ENCODE assay signal across 28 cellular contexts in the genomic region with DNA sequence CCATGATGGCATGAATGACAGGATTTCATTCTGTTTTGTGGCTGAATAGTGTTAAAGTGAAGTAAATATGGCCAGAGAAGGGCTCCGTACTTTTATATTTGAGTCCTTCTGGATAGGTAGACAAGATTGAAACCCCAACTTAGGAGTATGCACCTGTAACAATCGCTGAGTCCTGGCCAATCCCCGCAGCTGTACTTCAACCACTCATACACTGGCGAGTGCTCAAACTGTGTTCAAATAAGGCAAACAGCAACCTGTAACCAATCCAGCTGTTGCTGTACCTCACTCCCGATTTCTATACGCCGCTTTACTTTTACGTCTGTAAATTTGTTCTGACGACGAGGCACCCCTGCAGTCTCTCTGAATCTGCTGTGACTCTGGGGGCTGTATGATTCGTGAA. TPM values are rescaled to one million over a fixed set of nuclear protein-coding genes. Genes with fewer than 3 reads are reported as not detected.
A peak's percentile ranks its signal among the peaks of the same experiment; 100 is the strongest.
DNase-seq lines count a peak whose midpoint lies in the region; ATAC-seq and TF ChIP-seq lines count a peak whose summit lies in the region.
"Had no signal": no experiment of that assay in that cellular context is flagged by ENCODE, and none has a peak within 500 bp of the region (broad histone marks: within the 10 kb centered on the region; RNA-seq: fewer than 3 reads in every experiment).

No MANE protein-coding gene starts in this region.

- no peaks in the 10 kb centered on the region for H3K36me3 ChIP-seq in lung (ENCODE audit: control insufficient read depth in 2 of 2, insufficient read depth in 2 of 2, low read length in 2 of 2)
- H3K36me3 ChIP-seq in MM.1S (replicated peaks; ENCODE audit: insufficient read depth, low read length), result no peaks in the 10 kb centered on the region
- H3K36me3 ChIP-seq: BLaER1, SJCRH30 had no signal

- H3K9ac ChIP-seq in MM.1S (ENCODE audit: low read length), result no peak overlapping the region
- H3K9ac ChIP-seq: BLaER1, KMS-11 had no signal

- peak; percentile 15 for DNase-seq in activated CD8-positive, alpha-beta memory T cell treated with anti-CD3 and anti-CD28 coated beads for 24 hours
- no peak for DNase-seq in activated CD8-positive, alpha-beta memory T cell treated with anti-CD3 and anti-CD28 coated beads, Interleukin-2, amount 50 U/mL, for 4 hours
- DNase-seq in NCI-H774 (lab: John Stamatoyannopoulos, UW), result peak; percentile 73
- peak; percentile 67 for DNase-seq in lung (ENCODE audit: low spot score)
- no peak for DNase-seq in MM.1S
- no peak for DNase-seq in cerebellar cortex (ENCODE audit: low spot score)
- DNase-seq: CD4-positive, CD25-positive, alpha-beta regulatory T cell; DMS153; H9; HFFc6; NCI-H1048; NCI-H1436; NCI-H187 treated with DMSO at 0.1 percent for 48 hours; NCI-H446 treated with DMSO at 0.1 percent for 48 hours; NCI-H69; PC-3 had no signal

- H3K9me3 ChIP-seq in lung (ENCODE audit: control insufficient read depth in 2 of 2, insufficient read depth in 1 of 2, low read length in 1 of 2) (no peaks in the 10 kb centered on the region), MM.1S (replicated peaks; ENCODE audit: insufficient read depth, low read length) (no peaks in the 10 kb centered on the region)
- H3K9me3 ChIP-seq: BLaER1, SJCRH30 had no signal

- WGBS in lung, 2 donors, result 73 to 88% methylated on average over 11 of the region's 11 CpGs

- no peaks in the 10 kb centered on the region for H3F3A ChIP-seq in MM.1S (ENCODE audit: insufficient read depth, low read length)

- no peaks in the 10 kb centered on the region for H4K20me1 ChIP-seq in MM.1S (ENCODE audit: insufficient read depth, low read length)
- H4K20me1 ChIP-seq: BLaER1 had no signal

- no peak overlapping the region for H3K4me2 ChIP-seq in MM.1S (ENCODE audit: low read depth, low read length)
- H3K4me2 ChIP-seq: BLaER1, GM23338, KMS-11 had no signal

- H3K79me2 ChIP-seq in MM.1S (ENCODE audit: low read length), result no peaks in the 10 kb centered on the region

- H3K4me1 ChIP-seq in lung (ENCODE audit: control insufficient read depth in 2 of 2, insufficient read depth in 2 of 2, low read length in 2 of 2), result no peaks in the 10 kb centered on the region
- H3K4me1 ChIP-seq in MM.1S (ENCODE audit: low read length), result no peaks in the 10 kb centered on the region
- H3K4me1 ChIP-seq: SJCRH30 had no signal

- no peaks in the 10 kb centered on the region for H3K9me2 ChIP-seq in MM.1S (replicated peaks; ENCODE audit: insufficient read depth, low read length)

- H3K27me3 ChIP-seq in lung (ENCODE audit: control insufficient read depth, insufficient read depth) (no peaks in the 10 kb centered on the region), MM.1S (replicated peaks; ENCODE audit: insufficient read depth, low read length) (no peaks in the 10 kb centered on the region)
- H3K27me3 ChIP-seq: BLaER1 had no signal

- no peak overlapping the region for H2AFZ ChIP-seq in MM.1S (ENCODE audit: low read length)

- no peak overlapping the region for H3K27ac ChIP-seq in lung (ENCODE audit: low read depth in 1 of 2, low read length in 1 of 2)
- H3K27ac ChIP-seq in MM.1S (ENCODE audit: low read length), result no peak overlapping the region
- H3K27ac ChIP-seq: BLaER1, HL-60, KMS-11, SJCRH30 had no signal

- TF ChIP-seq CTCF in lung (IDR thresholded peaks at IDR 0.05; ENCODE audit: control extremely low read depth, extremely low read depth) (no peak), MM.1S (IDR thresholded peaks at IDR 0.05; ENCODE audit: low read length) (no peak)

- ATAC-seq in lung (ENCODE audit: insufficient read depth, low FRiP score) (no peak), GM21576 (IDR thresholded peaks at IDR 0.05; ENCODE audit: unreplicated experiment) (no peak), HG02678 (IDR thresholded peaks at IDR 0.05; ENCODE audit: unreplicated experiment) (no peak)
- ATAC-seq: GM23338, PC-3, Right ventricle myocardium inferior, SK-N-SH treated with all-trans-retinoic acid at 6 μM for 48 hours had no signal

- H3K4me3 ChIP-seq in lung, result no peak overlapping the region
- H3K4me3 ChIP-seq in MM.1S (ENCODE audit: low read length), result no peak overlapping the region
- H3K4me3 ChIP-seq: BLaER1, GM23338, SJCRH30 had no signal

RNA-seq across cellular contexts. Expression of a gene that starts 6.7 kb away (rescaled TPM):
- total RNA-seq in lung, result not detected
- polyA plus RNA-seq in lung, result not detected
- total RNA-seq: CD4-positive, CD25-positive, alpha-beta regulatory T cell; GM23338; H9; HFFc6; PC-3; Right ventricle myocardium inferior; RPMI7951; SJCRH30 had no signal
- polyA plus RNA-seq: AG04450; CD4-positive, CD25-positive, alpha-beta regulatory T cell; GM23338; IgD-negative memory B cell had no signal

RNA-seq across cellular contexts. Expression of a gene that starts 40.5 kb away (rescaled TPM):
- total RNA-seq in lung, result not detected
- not detected for polyA plus RNA-seq in lung
- total RNA-seq: CD4-positive, CD25-positive, alpha-beta regulatory T cell; HFFc6; PC-3; Right ventricle myocardium inferior; RPMI7951; SJCRH30 had no signal
- polyA plus RNA-seq: AG04450; CD4-positive, CD25-positive, alpha-beta regulatory T cell; IgD-negative memory B cell had no signal

Comparison
In these comparisons a context has a peak if more than half of its experiments do, and no peak if none do; other contexts are left out.
1. DNase-seq: peak in activated CD8-positive, alpha-beta memory T cell treated with anti-CD3 and anti-CD28 coated beads for 24 hours (single experiment), NCI-H774 (single experiment) and lung (single experiment); none in activated CD8-positive, alpha-beta memory T cell treated with anti-CD3 and anti-CD28 coated beads, Interleukin-2, amount 50 U/mL, for 4 hours (single experiment), MM.1S (single experiment) and cerebellar cortex (single experiment).